Comparison of ENCODE assay signal across 32 cellular contexts in the genomic region with DNA sequence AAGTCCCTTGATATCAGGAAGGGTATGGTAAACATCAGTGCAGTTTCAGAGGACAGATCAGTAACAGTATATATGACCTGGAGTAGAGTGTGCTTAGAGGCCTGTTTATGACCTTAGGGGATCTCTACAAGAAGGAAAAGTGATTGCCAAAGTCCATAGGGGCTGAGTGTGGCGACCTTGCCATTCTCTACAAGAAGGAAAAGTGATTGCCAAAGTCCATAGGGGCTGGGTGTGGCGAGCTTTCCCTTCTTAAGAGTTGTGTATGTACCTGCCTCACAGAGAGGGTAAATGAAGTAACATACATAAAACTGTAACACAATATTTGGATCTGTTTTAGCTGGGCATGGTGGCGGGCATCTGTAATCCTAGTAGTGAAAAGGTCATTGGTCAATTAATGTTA. TPM values are rescaled to one million over a fixed set of nuclear protein-coding genes. Genes with fewer than 3 reads are reported as not detected.
"Had no signal": no experiment of that assay in that cellular context is flagged by ENCODE, and none has a peak within 500 bp of the region (broad histone marks: within the 10 kb centered on the region; RNA-seq: fewer than 3 reads in every experiment).

No MANE protein-coding gene starts in this region.

- H3K27me3 Mint-ChIP-seq: activated CD4-positive, alpha-beta memory T cell treated with anti-CD3 and anti-CD28 coated beads, Interleukin-2, amount 10 ng/mL, durations not matched to agents 7 days and 5 days; activated CD4-positive, alpha-beta T cell treated with anti-CD3 and anti-CD28 coated beads, Interleukin-2, amount 10 ng/mL, durations not matched to agents 7 days and 5 days; activated naive CD8-positive, alpha-beta T cell; central memory CD8-positive, alpha-beta T cell; type B pancreatic cell had no signal

- H3K27ac ChIP-seq: epithelial cell of prostate, esophagus squamous epithelium, heart right ventricle, left ventricle myocardium inferior, right lobe of liver, testis, uterus, WERI-Rb-1 had no signal

- H3K4me1 ChIP-seq: esophagus squamous epithelium, left ventricle myocardium inferior, right lobe of liver, testis, uterus had no signal

- H3K27ac Mint-ChIP-seq: activated CD4-positive, alpha-beta memory T cell treated with anti-CD3 and anti-CD28 coated beads, Interleukin-2, amount 10 ng/mL, durations not matched to agents 7 days and 5 days; nephron; T-helper 1 cell treated with Interleukin-12 subunit alpha and Interleukin-12 subunit beta and Interleukin-4 antibody, amounts not matched to agents 30 μg/mL and 1 μg/mL, for 36 hours; type B pancreatic cell had no signal

- H3K4me3 Mint-ChIP-seq: activated CD4-positive, alpha-beta memory T cell treated with anti-CD3 and anti-CD28 coated beads, Interleukin-2, amount 10 ng/mL, durations not matched to agents 7 days and 5 days; activated CD4-positive, alpha-beta T cell treated with anti-CD3 and anti-CD28 coated beads, Interleukin-2, amount 10 ng/mL, durations not matched to agents 7 days and 5 days; activated naive CD8-positive, alpha-beta T cell; activated T-cell treated with anti-CD3 and anti-CD28 coated beads, Interleukin-2, amount 50 U/mL, for 72 hours; central memory CD8-positive, alpha-beta T cell; nephron; T-helper 1 cell treated with Interleukin-12 subunit alpha and Interleukin-12 subunit beta and Interleukin-4 antibody, amounts not matched to agents 30 μg/mL and 1 μg/mL, for 36 hours; type B pancreatic cell had no signal

- H3K9me3 ChIP-seq: esophagus squamous epithelium, heart right ventricle, left ventricle myocardium inferior, right lobe of liver, testis, uterus had no signal

- H3K27me3 ChIP-seq: esophagus squamous epithelium, heart right ventricle, right lobe of liver, testis, uterus had no signal

- H3K4me3 ChIP-seq: esophagus squamous epithelium, heart right ventricle, left ventricle myocardium inferior, lung, right lobe of liver, testis, uterus had no signal

- ATAC-seq: activated CD4-positive, CD25-positive, alpha-beta regulatory T cell treated with anti-CD3 and anti-CD28 coated beads, Interleukin-2, amount 50 U/mL, for 24 hours; activated T-cell treated with anti-CD3 and anti-CD28 coated beads, Interleukin-2, amount 50 U/mL, for 72 hours; heart right ventricle; right lobe of liver; stimulated activated naive CD8-positive, alpha-beta T cell treated with anti-CD3 and anti-CD28 coated beads, Interleukin-15, Interleukin-2, amounts not matched to agents 100 U/mL and 50 U/mL, for 24 hours had no signal

- DNase-seq: activated CD4-positive, alpha-beta memory T cell treated with anti-CD3 and anti-CD28 coated beads, Interleukin-2, amount 10 ng/mL, durations not matched to agents 7 days and 5 days; activated CD4-positive, alpha-beta T cell treated with anti-CD3 and anti-CD28 coated beads, Interleukin-2, amount 10 ng/mL, durations not matched to agents 7 days and 5 days; activated CD8-positive, alpha-beta memory T cell treated with anti-CD3 and anti-CD28 coated beads, Interleukin-2, amount 50 U/mL, for 48 hours; activated effector memory CD4-positive, alpha-beta T cell treated with Interleukin-2 at 50 U/mL for 16 hours; activated naive CD4-positive, alpha-beta T cell treated with Interleukin-2 at 50 U/mL for 16 hours; activated T-cell treated with anti-CD3 and anti-CD28 coated beads, Interleukin-2, amount 50 U/mL, for 72 hours; anterior cingulate cortex; effector CD8-positive, alpha-beta T cell; esophagus squamous epithelium; foreskin melanocyte; heart right ventricle; left ventricle myocardium inferior; right lobe of liver; stimulated activated CD4-positive, alpha-beta T cell treated with anti-CD3 and anti-CD28 coated beads, Interleukin-12 subunit alpha, Interleukin-12 subunit beta, amount 100 ng/mL, for 4 hours; stimulated activated CD4-positive, alpha-beta T cell treated with anti-CD3 and anti-CD28 coated beads, Interleukin-4, amount 100 ng/mL, for 1 hour; stimulated activated naive CD8-positive, alpha-beta T cell treated with anti-CD3 and anti-CD28 coated beads, Interleukin-15, Interleukin-2, amounts not matched to agents 100 U/mL and 50 U/mL, for 24 hours; T1000; testis; uterus; WERI-Rb-1 had no signal

- H3K4me1 Mint-ChIP-seq: nephron had no signal

- H3K36me3 ChIP-seq: uterus had no signal

- H3K9me3 Mint-ChIP-seq: activated CD4-positive, alpha-beta memory T cell treated with anti-CD3 and anti-CD28 coated beads, Interleukin-2, amount 10 ng/mL, durations not matched to agents 7 days and 5 days; activated CD4-positive, alpha-beta T cell treated with anti-CD3 and anti-CD28 coated beads, Interleukin-2, amount 10 ng/mL, durations not matched to agents 7 days and 5 days; activated T-cell treated with anti-CD3 and anti-CD28 coated beads, Interleukin-2, amount 50 U/mL, for 72 hours; central memory CD8-positive, alpha-beta T cell; nephron; T-helper 1 cell treated with Interleukin-12 subunit alpha and Interleukin-12 subunit beta and Interleukin-4 antibody, amounts not matched to agents 30 μg/mL and 1 μg/mL, for 36 hours; type B pancreatic cell had no signal

RNA-seq across cellular contexts. Expression of a gene that starts 28.4 kb away (rescaled TPM):
- total RNA-seq: bronchial epithelial cell, dermis microvascular lymphatic vessel endothelial cell, glomerular endothelial cell, left ventricle myocardium inferior, posterior vena cava had no signal
